In genomic region chr18:25351773-25352628, GRCh38 we compare ENCODE assay signal across 8 cellular contexts. TPM values are rescaled to one million over a fixed set of nuclear protein-coding genes. Genes with fewer than 3 reads are reported as not detected.
DNase-seq lines count a peak whose midpoint lies in the region; ATAC-seq and TF ChIP-seq lines count a peak whose summit lies in the region.

ZNF521 (minus strand) TSS chr18:25352166; CDS start chr18:25350946, 1,220 bp downstream.

- peak within 1 kb of the TSS; percentile 72 for H3K4me3 ChIP-seq in lower leg skin (ENCODE audit: low read depth, poor library complexity, severe bottlenecking)

- CTCF ChIA-PET in activated CD4-positive, alpha-beta memory T cell treated with anti-CD3 and anti-CD28 coated beads, Interleukin-2, amount 10 ng/mL, durations not matched to agents 7 days and 5 days (lab: Charles Lee) = interaction anchor here (0.7 kb wide), 1 partner anchor 407 kb away, joined by 6 read pairs; no protein-coding TSS in a partner anchor

- TF ChIP-seq POLR2A in lower leg skin (IDR thresholded peaks at IDR 0.05) = no peak

- 0 to 1% methylated on average over 51 to 89 of the region's 91 CpGs for WGBS in lower leg skin, 2 donors

- POLR2A ChIA-PET in activated CD4-positive, alpha-beta memory T cell treated with anti-CD3 and anti-CD28 coated beads, Interleukin-2, amount 10 ng/mL, durations not matched to agents 7 days and 5 days (lab: Charles Lee) = no interaction called here

- intact Hi-C loops in lower leg skin (cut with DNase I; ENCODE audit: low total_unique reads) = no loop called here

- ATAC-seq in GM19043 (IDR thresholded peaks at IDR 0.05; ENCODE audit: low read depth, unreplicated experiment) = peak; percentile 57
- peak; percentile 80 for ATAC-seq in HG03439 (IDR thresholded peaks at IDR 0.05; ENCODE audit: unreplicated experiment)

- H3K9me3 Mint-ChIP-seq in activated CD4-positive, alpha-beta memory T cell treated with anti-CD3 and anti-CD28 coated beads, Interleukin-2, amount 10 ng/mL, durations not matched to agents 7 days and 5 days = no peaks in the 10 kb centered on the region

- peaks cover 64% of the 10 kb centered on the region for H3K27me3 Mint-ChIP-seq in activated CD4-positive, alpha-beta memory T cell treated with anti-CD3 and anti-CD28 coated beads, Interleukin-2, amount 10 ng/mL, durations not matched to agents 7 days and 5 days

- H3K4me3 Mint-ChIP-seq in activated CD4-positive, alpha-beta memory T cell treated with anti-CD3 and anti-CD28 coated beads, Interleukin-2, amount 10 ng/mL, durations not matched to agents 7 days and 5 days = peak within 1 kb of the TSS; percentile 41

- DNase-seq in Ammon's horn (ENCODE audit: low spot score) (peak; percentile 93), NCI-H524 treated with DMSO at 0.1 percent for 48 hours (lab: John Stamatoyannopoulos, UW) (peak; percentile 39), lower leg skin (ENCODE audit: low spot score in 2 of 2) (peak; percentile 82 to 97)
- DNase-seq in activated CD4-positive, alpha-beta memory T cell treated with anti-CD3 and anti-CD28 coated beads, Interleukin-2, amount 10 ng/mL, durations not matched to agents 7 days and 5 days = peak; percentile 29
- DNase-seq in effector CD8-positive, alpha-beta T cell (lab: John Stamatoyannopoulos, UW) = peak; percentile 14
- peak; percentile 22 to 34 for DNase-seq in stimulated activated CD4-positive, alpha-beta T cell treated with anti-CD3 and anti-CD28 coated beads, Interleukin-2, amount 100 ng/mL, for 48 hours

- peaks cover 15% of the 10 kb centered on the region for H3K4me1 Mint-ChIP-seq in activated CD4-positive, alpha-beta memory T cell treated with anti-CD3 and anti-CD28 coated beads, Interleukin-2, amount 10 ng/mL, durations not matched to agents 7 days and 5 days

- TF ChIP-seq CTCF in lower leg skin (IDR thresholded peaks at IDR 0.05) = no peak

- no peak within 1 kb of the TSS for H3K27ac Mint-ChIP-seq in activated CD4-positive, alpha-beta memory T cell treated with anti-CD3 and anti-CD28 coated beads, Interleukin-2, amount 10 ng/mL, durations not matched to agents 7 days and 5 days

- H3K36me3 Mint-ChIP-seq in activated CD4-positive, alpha-beta memory T cell treated with anti-CD3 and anti-CD28 coated beads, Interleukin-2, amount 10 ng/mL, durations not matched to agents 7 days and 5 days (ENCODE audit: low read depth) = peaks cover 6% of the 10 kb centered on the region

RNA-seq across cellular contexts. Expression of gene ZNF521, which starts in this region (rescaled TPM):
- not detected for total RNA-seq in activated CD4-positive, alpha-beta memory T cell treated with anti-CD3 and anti-CD28 coated beads, Interleukin-2, amount 10 ng/mL, durations not matched to agents 7 days and 5 days
- 10 to 100 TPM in 1 of 4 donors, 1 to 10 TPM in 3; 4.7 to 15.4 (median 7.7) TPM for total RNA-seq in lower leg skin

Comparison
In these comparisons a context has a peak if more than half of its experiments do, and no peak if none do; other contexts are left out.
1. Peak in every context shown above with its lines: DNase-seq, ATAC-seq and H3K4me3 ChIP-seq.
2. RNA of gene ZNF521 (total RNA-seq): 4.7 to 15.4 TPM in lower leg skin; not detected in activated CD4-positive, alpha-beta memory T cell treated with anti-CD3 and anti-CD28 coated beads, Interleukin-2, amount 10 ng/mL, durations not matched to agents 7 days and 5 days; every median in the first group is over 4 times any median in the second.
3. Peak in DNase-seq in activated CD4-positive, alpha-beta memory T cell treated with anti-CD3 and anti-CD28 coated beads, Interleukin-2, amount 10 ng/mL, durations not matched to agents 7 days and 5 days; RNA of the gene not detected or under 1 TPM.
4. DNase-seq: peak in every context shown above with its lines; median percentile 93 in Ammon's horn; 90 in lower leg skin; 39 in NCI-H524 treated with DMSO at 0.1 percent for 48 hours; 29 in activated CD4-positive, alpha-beta memory T cell treated with anti-CD3 and anti-CD28 coated beads, Interleukin-2, amount 10 ng/mL, durations not matched to agents 7 days and 5 days; 28 in stimulated activated CD4-positive, alpha-beta T cell treated with anti-CD3 and anti-CD28 coated beads, Interleukin-2, amount 100 ng/mL, for 48 hours; 14 in effector CD8-positive, alpha-beta T cell.